In genomic region chr2:183214680-183215079, GRCh38 we compare ENCODE assay signal across 16 cellular contexts.
DNase-seq lines count a peak whose midpoint lies in the region; ATAC-seq, FAIRE-seq and TF ChIP-seq lines count a peak whose summit lies in the region.
"Had no signal": no experiment of that assay in that cellular context is flagged by ENCODE, and none has a peak within 500 bp of the region (broad histone marks: within the 10 kb centered on the region; RNA-seq: fewer than 3 reads in every experiment).

No MANE protein-coding gene starts in this region.

- H3K36me3 ChIP-seq in WERI-Rb-1 (no peaks in the 10 kb centered on the region), pancreas (no peaks in the 10 kb centered on the region)

- 93 to 97% methylated on average over 2 of the region's 2 CpGs for WGBS in pancreas, 2 donors

- H3K4me1 ChIP-seq in pancreas = no peaks in the 10 kb centered on the region

- H3K27me3 ChIP-seq in WERI-Rb-1 (ENCODE audit: insufficient read depth, low read depth, severe bottlenecking) (no peaks in the 10 kb centered on the region), pancreas (no peaks in the 10 kb centered on the region)

- TF ChIP-seq CTCF in WERI-Rb-1 (IDR thresholded peaks at IDR 0.05; ENCODE audit: low read depth, low read length) (no peak), pancreas (IDR thresholded peaks at IDR 0.05) (no peak)

- no peak for DNase-seq in WERI-Rb-1
- DNase-seq in pancreas = no peak
- DNase-seq in cerebellar cortex (ENCODE audit: low spot score) = no peak
- DNase-seq in NCI-H1436 treated with DMSO at 0.1 percent for 48 hours (lab: John Stamatoyannopoulos, UW) = no peak
- DNase-seq: activated CD4-positive, alpha-beta T cell treated with anti-CD3 and anti-CD28 coated beads, Interleukin-2, amount 10 ng/mL, durations not matched to agents 24 days and 14 days; activated naive CD4-positive, alpha-beta T cell treated with Interleukin-2 at 50 U/mL for 16 hours; C1 segment of cervical spinal cord; GM23248; mucosa of descending colon; NCI-H2081 treated with DMSO at 0.1 percent for 48 hours; PC-3; stimulated activated CD4-positive, alpha-beta T cell treated with anti-CD3 and anti-CD28 coated beads, Interleukin-4, amount 100 ng/mL, for 24 hours had no signal

- H3K4me3 ChIP-seq in WERI-Rb-1 (ENCODE audit: low read depth, low read length) = no peak overlapping the region
- no peak overlapping the region for H3K4me3 ChIP-seq in pancreas
- H3K4me3 ChIP-seq: GM23248, mucosa of descending colon had no signal

- H3K9me3 ChIP-seq in WERI-Rb-1 (ENCODE audit: severe bottlenecking) (no peaks in the 10 kb centered on the region), pancreas (no peaks in the 10 kb centered on the region)
- H3K9me3 ChIP-seq: mucosa of descending colon had no signal

- ATAC-seq in GM18868 (IDR thresholded peaks at IDR 0.05; ENCODE audit: unreplicated experiment) (peak; percentile 77), GM21390 (IDR thresholded peaks at IDR 0.05; ENCODE audit: unreplicated experiment) (peak; percentile 73), HG02973 (IDR thresholded peaks at IDR 0.05; ENCODE audit: unreplicated experiment) (peak; percentile 91), HG03565 (IDR thresholded peaks at IDR 0.05; ENCODE audit: unreplicated experiment) (peak; percentile 80), pancreas (no peak)
- ATAC-seq: mucosa of descending colon, PC-3 had no signal

- no peak for FAIRE-seq in pancreas (lab: Jason Lieb, UNC)

- H3K27ac ChIP-seq in WERI-Rb-1 = no peak overlapping the region
- H3K27ac ChIP-seq in pancreas = no peak overlapping the region
- H3K27ac ChIP-seq: GM23248 had no signal

- intact Hi-C loops in pancreas (cut with DNase I) = no loop called here

Comparison
In these comparisons a context has a peak if more than half of its experiments do, and no peak if none do; other contexts are left out.
1. ATAC-seq: peak in GM18868 (single experiment), GM21390 (single experiment), HG02973 (single experiment) and HG03565 (single experiment); none in pancreas (0 of 4).